In genomic region chr17:49434821-49435581, GRCh38 we compare ENCODE assay signal across 8 cellular contexts. TPM values are rescaled to one million over a fixed set of nuclear protein-coding genes. Genes with fewer than 3 reads are reported as not detected.
DNase-seq lines count a peak whose midpoint lies in the region; ATAC-seq and TF ChIP-seq lines count a peak whose summit lies in the region.

No MANE protein-coding gene starts in this region.

- no peaks in the 10 kb centered on the region for H3K27me3 ChIP-seq in neural progenitor cell

- H3K9ac ChIP-seq in neural progenitor cell, result no peak overlapping the region

- no peaks in the 10 kb centered on the region for H4K20me1 ChIP-seq in neural progenitor cell (ENCODE audit: low read depth)

- H3K9me3 Mint-ChIP-seq in neural progenitor cell, result no peaks in the 10 kb centered on the region

- DNase-seq in activated effector memory CD4-positive, alpha-beta T cell treated with anti-CD3 and anti-CD28 coated beads, Interleukin-2, amount 50 U/mL, for 16 hours, result peak; percentile 72
- DNase-seq in activated effector memory CD4-positive, alpha-beta T cell treated with Interleukin-2 at 50 U/mL for 16 hours, result no peak
- peak; percentile 41 for DNase-seq in NCI-H1694 treated with DMSO at 0.1 percent for 48 hours (lab: John Stamatoyannopoulos, UW)
- DNase-seq in activated CD8-positive, alpha-beta memory T cell treated with anti-CD3 and anti-CD28 coated beads, Interleukin-2, amount 50 U/mL, for 4 hours, result peak; percentile 40
- peak; percentile 17 for DNase-seq in fibroblast of gingiva (ENCODE audit: low read depth)
- peak; percentile 62 for DNase-seq in neural progenitor cell (ENCODE audit: low spot score)

- H3K79me2 ChIP-seq in neural progenitor cell (ENCODE audit: low read depth), result no peaks in the 10 kb centered on the region

- peaks cover 41% of the 10 kb centered on the region for H3F3A ChIP-seq in neural progenitor cell (ENCODE audit: low read depth)

- H3K27me3 Mint-ChIP-seq in neural progenitor cell (ENCODE audit: insufficient read depth, low read depth), result peaks cover 29% of the 10 kb centered on the region

- H3K4me2 ChIP-seq in neural progenitor cell, result peak overlapping the region; percentile 15

- H3K36me3 ChIP-seq in neural progenitor cell, result no peaks in the 10 kb centered on the region

- peak overlapping the region; percentile 82 for H2AFZ ChIP-seq in neural progenitor cell (replicated peaks)

- no peak overlapping the region for H3K27ac ChIP-seq in neural progenitor cell

- H3K27ac Mint-ChIP-seq in neural progenitor cell, result no peak overlapping the region

- peaks cover 28% of the 10 kb centered on the region for H3K4me1 ChIP-seq in neural progenitor cell

- ATAC-seq in HG02981 (IDR thresholded peaks at IDR 0.05; ENCODE audit: unreplicated experiment) (no peak), HG02623 (IDR thresholded peaks at IDR 0.05; ENCODE audit: unreplicated experiment) (no peak)

- no peak overlapping the region for H3K4me3 Mint-ChIP-seq in neural progenitor cell

- no peak overlapping the region for H3K4me3 ChIP-seq in neural progenitor cell

- H3K4me1 Mint-ChIP-seq in neural progenitor cell, result peaks cover 41% of the 10 kb centered on the region

- no peaks in the 10 kb centered on the region for H3K9me3 ChIP-seq in neural progenitor cell (ENCODE audit: low read depth)

- peak; percentile 80 for TF ChIP-seq CTCF in neural progenitor cell (IDR thresholded peaks at IDR 0.05)

- H3K36me3 Mint-ChIP-seq in neural progenitor cell, result no peaks in the 10 kb centered on the region

RNA-seq across cellular contexts. Expression of gene PHB1, which starts 20.3 kb away (rescaled TPM):
- total RNA-seq in neural progenitor cell (ENCODE audit: low replicate concordance), result 126 and 168 TPM in 2 replicates
